Comparison of ENCODE assay signal across 14 cellular contexts in the genomic region with DNA sequence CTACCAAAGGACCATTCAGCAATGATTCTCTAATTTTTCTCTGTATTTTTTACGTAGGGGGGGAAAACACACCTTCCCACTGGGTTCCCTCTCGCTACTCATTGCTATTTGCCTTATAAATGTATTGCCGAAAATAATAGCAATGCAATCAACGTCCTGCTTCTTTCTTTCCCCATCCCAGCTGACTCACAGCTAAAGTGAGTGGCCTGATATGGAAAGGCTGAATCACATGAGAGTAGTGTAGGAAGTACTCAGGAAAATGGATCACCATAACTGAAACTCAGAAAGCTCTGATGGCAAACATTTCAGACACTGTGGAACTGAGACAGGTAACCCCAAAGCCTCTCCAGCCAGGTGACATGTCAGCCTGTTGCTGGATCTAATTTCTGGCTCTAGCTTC. TPM values are rescaled to one million over a fixed set of nuclear protein-coding genes. Genes with fewer than 3 reads are reported as not detected.
DNase-seq lines count a peak whose midpoint lies in the region; ATAC-seq and TF ChIP-seq lines count a peak whose summit lies in the region.
"Had no signal": no experiment of that assay in that cellular context is flagged by ENCODE, and none has a peak within 500 bp of the region (broad histone marks: within the 10 kb centered on the region; RNA-seq: fewer than 3 reads in every experiment).

No MANE protein-coding gene starts in this region.

- no peak overlapping the region for H3K27ac ChIP-seq in left lung
- H3K27ac ChIP-seq in mesendoderm (ENCODE audit: low read depth, low read length): no peak overlapping the region

- DNase-seq in COLO829 (ENCODE audit: low spot score): peak; percentile 18
- peak; percentile 80 for DNase-seq in M059J (ENCODE audit: low read depth)
- DNase-seq in dermis blood vessel endothelial cell: peak; percentile 84
- DNase-seq in left lung: no peak
- no peak for DNase-seq in SIG-M5 treated with dmso at 0.1 percent for 504 hours (lab: John Stamatoyannopoulos, UW; ENCODE audit: unreplicated experiment)
- no peak for DNase-seq in GM19240 (ENCODE audit: insufficient read length, low spot score)
- DNase-seq in mesendoderm: no peak
- DNase-seq in NCI-H2107 (lab: John Stamatoyannopoulos, UW): no peak
- DNase-seq: activated CD8-positive, alpha-beta memory T cell treated with anti-CD3 and anti-CD28 coated beads, Interleukin-2, amount 10 ng/mL, durations not matched to agents 7 days and 5 days; activated naive CD4-positive, alpha-beta T cell treated with anti-CD3 and anti-CD28 coated beads, Interleukin-2, amount 10 ng/mL, durations not matched to agents 7 days and 5 days; islet precursor cell; naive thymus-derived CD4-positive, alpha-beta T cell; NCI-H2029 treated with DMSO at 0.1 percent for 48 hours; stomach had no signal

- no peak overlapping the region for H4K8ac ChIP-seq in mesendoderm (ENCODE audit: low read depth, low read length)

- H3K79me2 ChIP-seq in mesendoderm (ENCODE audit: control insufficient read depth, insufficient read depth, low read length): no peaks in the 10 kb centered on the region

- no peaks in the 10 kb centered on the region for H3K79me1 ChIP-seq in mesendoderm (ENCODE audit: low read length)

- no peak overlapping the region for H3K4ac ChIP-seq in mesendoderm (ENCODE audit: low read depth, low read length)

- no peak overlapping the region for H3K18ac ChIP-seq in mesendoderm (ENCODE audit: low read length)

- no peaks in the 10 kb centered on the region for H3K9me3 ChIP-seq in left lung
- H3K9me3 ChIP-seq: stomach had no signal

- H3K9ac ChIP-seq in mesendoderm (ENCODE audit: low read length): no peak overlapping the region

- H2BK15ac ChIP-seq in mesendoderm (replicated peaks; ENCODE audit: low read depth): no peak overlapping the region

- TF ChIP-seq CTCF in left lung (IDR thresholded peaks at IDR 0.05): no peak

- no peak overlapping the region for H2BK5ac ChIP-seq in mesendoderm (ENCODE audit: low read length)

- H3K36me3 ChIP-seq in left lung (no peaks in the 10 kb centered on the region), mesendoderm (ENCODE audit: control insufficient read depth, insufficient read depth, low read length) (no peaks in the 10 kb centered on the region)
- H3K36me3 ChIP-seq: stomach had no signal

- H3K56ac ChIP-seq in mesendoderm (ENCODE audit: low read length): no peak overlapping the region

- H2BK120ac ChIP-seq in mesendoderm (ENCODE audit: low read depth, low read length): no peak overlapping the region

- H3K4me1 ChIP-seq in left lung: no peaks in the 10 kb centered on the region
- no peaks in the 10 kb centered on the region for H3K4me1 ChIP-seq in mesendoderm (ENCODE audit: control insufficient read depth, low read depth, low read length)

- H3K4me2 ChIP-seq in mesendoderm (ENCODE audit: low read length): no peak overlapping the region

- ATAC-seq in left lung: peak; percentile 74
- ATAC-seq: activated CD8-positive, alpha-beta memory T cell treated with anti-CD3 and anti-CD28 coated beads, Interleukin-2, amount 10 ng/mL, durations not matched to agents 7 days and 5 days; naive thymus-derived CD4-positive, alpha-beta T cell had no signal

- no peak overlapping the region for H3K23ac ChIP-seq in mesendoderm (ENCODE audit: low read length)

- no peak overlapping the region for H2AK5ac ChIP-seq in mesendoderm (ENCODE audit: low read length)

- no CpG with 5 or more reads among the region's 4 CpGs for whole genome bisulfite sequencing in mesendoderm (ENCODE audit: extremely low coverage, insufficient coverage, low lambda C conversion rate)

- H4K5ac ChIP-seq in mesendoderm (ENCODE audit: low read length): no peak overlapping the region

- H3K27me3 ChIP-seq in left lung: no peaks in the 10 kb centered on the region
- H3K27me3 ChIP-seq in mesendoderm (ENCODE audit: insufficient read depth, low read length, poor library complexity): no peaks in the 10 kb centered on the region
- H3K27me3 ChIP-seq: stomach had no signal

- H3K4me3 ChIP-seq in left lung: no peak overlapping the region
- H3K4me3 ChIP-seq in mesendoderm (ENCODE audit: low read length): no peak overlapping the region
- H3K4me3 ChIP-seq: stomach had no signal

- intact Hi-C loops in left lung (cut with DNase I): no loop called here

RNA-seq across cellular contexts. Expression of gene SRPK1, which starts 49.3 kb away (rescaled TPM):
- total RNA-seq in M059J (2014; rRNA removed; shearing (Covaris generic)): 118 and 138 TPM in 2 replicates
- 68.4 and 73.0 TPM in 2 replicates for total RNA-seq in dermis blood vessel endothelial cell
- total RNA-seq in left lung: 10 to 100 TPM; 34.9 to 47.0 TPM
- 76.2 TPM for polyA plus RNA-seq in mesendoderm (2013, experiment 1 of 2)
- 77.5 TPM for polyA plus RNA-seq in mesendoderm (2013, experiment 2 of 2)

RNA-seq across cellular contexts. Expression of gene SLC26A8, which starts 54.3 kb away (rescaled TPM):
- 0.10 TPM in 1 of 2 replicates, not detected in the other for total RNA-seq in M059J (2014; rRNA removed; shearing (Covaris generic))
- total RNA-seq in dermis blood vessel endothelial cell (under 0.01 TPM in 1 of 2 replicates, not detected in the other), left lung (1 to 10 TPM in 1 of 2 donors, not detected in 1; 1.5 TPM)
- polyA plus RNA-seq in mesendoderm (2013, experiment 1 of 2): 0.21 TPM
- 0.22 TPM for polyA plus RNA-seq in mesendoderm (2013, experiment 2 of 2)
- total RNA-seq: activated CD8-positive, alpha-beta memory T cell treated with anti-CD3 and anti-CD28 coated beads, Interleukin-2, amount 10 ng/mL, durations not matched to agents 7 days and 5 days had no signal
- polyA plus RNA-seq: naive thymus-derived CD4-positive, alpha-beta T cell had no signal

RNA-seq across cellular contexts. Expression of gene MAPK14, which starts 57.4 kb away (rescaled TPM):
- 59.6 and 86.7 TPM in 2 replicates for total RNA-seq in M059J (2014; rRNA removed; shearing (Covaris generic))
- total RNA-seq in dermis blood vessel endothelial cell (71.8 and 77.0 TPM in 2 replicates), left lung (10 to 100 TPM; 52.9 to 84.1 TPM)
- polyA plus RNA-seq in mesendoderm (2013, experiment 1 of 2): 13.7 TPM
- 14.3 TPM for polyA plus RNA-seq in mesendoderm (2013, experiment 2 of 2)

Comparison
In these comparisons a context has a peak if more than half of its experiments do, and no peak if none do; other contexts are left out.
1. DNase-seq: peak in COLO829 (single experiment), M059J (single experiment) and dermis blood vessel endothelial cell (single experiment); none in left lung (0 of 2), SIG-M5 treated with dmso at 0.1 percent for 504 hours (single experiment), GM19240 (single experiment), mesendoderm (single experiment) and NCI-H2107 (single experiment).